In genomic region chr11:116578971-116579687, GRCh38 we compare ENCODE assay signal across 18 cellular contexts.
DNase-seq lines count a peak whose midpoint lies in the region; ATAC-seq lines count a peak whose summit lies in the region.
"Had no signal": no experiment of that assay in that cellular context is flagged by ENCODE, and none has a peak within 500 bp of the region (broad histone marks: within the 10 kb centered on the region; RNA-seq: fewer than 3 reads in every experiment).

No MANE protein-coding gene starts in this region.

- no peak overlapping the region for H3K27ac ChIP-seq in right cardiac atrium (ENCODE audit: low read length)
- H3K27ac ChIP-seq: 22Rv1, colonic mucosa, esophagus muscularis mucosa, SJSA1, skin epidermis, upper lobe of left lung had no signal

- H3K9me3 ChIP-seq in NT2/D1 (ENCODE audit: insufficient read depth, low read length) (no peaks in the 10 kb centered on the region), right cardiac atrium (ENCODE audit: control insufficient read depth, low read length) (no peaks in the 10 kb centered on the region)
- H3K9me3 ChIP-seq: colonic mucosa, esophagus muscularis mucosa, SJSA1, upper lobe of left lung had no signal

- intact Hi-C loops in right cardiac atrium (cut with DNase I): no loop called here

- no peaks in the 10 kb centered on the region for H3K4me1 Mint-ChIP-seq in stimulated activated naive CD8-positive, alpha-beta T cell treated with anti-CD3 and anti-CD28 coated beads, Interleukin-15, amount 100 ng/mL, for 72 hours
- H3K4me1 Mint-ChIP-seq: activated naive CD8-positive, alpha-beta T cell treated with anti-CD3 and anti-CD28 coated beads, Interleukin-2, amount 10 ng/mL, durations not matched to agents 7 days and 5 days had no signal

- peak; percentile 34 for DNase-seq in DMS 273 (lab: John Stamatoyannopoulos, UW; ENCODE audit: unreplicated experiment)
- no peak for DNase-seq in DMS 273 treated with DMSO at 0.1 percent for 48 hours (lab: John Stamatoyannopoulos, UW)
- peak; percentile 68 for DNase-seq in NT2/D1 (ENCODE audit: low read depth, low spot score)
- DNase-seq in right cardiac atrium: peak; percentile 63 to 83 (median 70)
- peak; percentile 33 for DNase-seq in pons (ENCODE audit: low spot score)
- no peak for DNase-seq in stimulated activated naive CD8-positive, alpha-beta T cell treated with anti-CD3 and anti-CD28 coated beads, Interleukin-15, amount 100 ng/mL, for 72 hours
- DNase-seq in activated CD4-positive, alpha-beta T cell treated with anti-CD3 and anti-CD28 coated beads for 4 hours: no peak
- DNase-seq in H4 (ENCODE audit: low spot score): no peak
- DNase-seq: activated naive CD8-positive, alpha-beta T cell treated with anti-CD3 and anti-CD28 coated beads, Interleukin-2, amount 10 ng/mL, durations not matched to agents 7 days and 5 days; activated T-cell treated with anti-CD3 and anti-CD28 coated beads for 4 hours; colonic mucosa; naive thymus-derived CD8-positive, alpha-beta T cell; NCI-H526 treated with DMSO at 0.1 percent for 48 hours had no signal

- WGBS in right cardiac atrium: 10% methylated on average over 10 of the region's 10 CpGs

- H3K4me1 ChIP-seq in NT2/D1 (ENCODE audit: insufficient read depth, insufficient read length): peaks cover 14% of the 10 kb centered on the region
- no peaks in the 10 kb centered on the region for H3K4me1 ChIP-seq in right cardiac atrium (ENCODE audit: control insufficient read depth, insufficient read depth, low read length)
- H3K4me1 ChIP-seq: colonic mucosa, SJSA1 had no signal

- no peak overlapping the region for H3K4me3 Mint-ChIP-seq in stimulated activated naive CD8-positive, alpha-beta T cell treated with anti-CD3 and anti-CD28 coated beads, Interleukin-15, amount 100 ng/mL, for 72 hours
- H3K4me3 Mint-ChIP-seq: activated naive CD8-positive, alpha-beta T cell treated with anti-CD3 and anti-CD28 coated beads, Interleukin-2, amount 10 ng/mL, durations not matched to agents 7 days and 5 days; naive thymus-derived CD8-positive, alpha-beta T cell had no signal

- no peaks in the 10 kb centered on the region for H3K9me3 Mint-ChIP-seq in stimulated activated naive CD8-positive, alpha-beta T cell treated with anti-CD3 and anti-CD28 coated beads, Interleukin-15, amount 100 ng/mL, for 72 hours
- H3K9me3 Mint-ChIP-seq: activated naive CD8-positive, alpha-beta T cell treated with anti-CD3 and anti-CD28 coated beads, Interleukin-2, amount 10 ng/mL, durations not matched to agents 7 days and 5 days; naive thymus-derived CD8-positive, alpha-beta T cell had no signal

- H3K27me3 ChIP-seq in NT2/D1 (ENCODE audit: insufficient read depth, insufficient read length): peaks cover 74% of the 10 kb centered on the region
- H3K27me3 ChIP-seq in right cardiac atrium (ENCODE audit: control insufficient read depth, insufficient read depth): no peaks in the 10 kb centered on the region

- H3K4me3 ChIP-seq in NT2/D1 (ENCODE audit: insufficient read length, low read depth) (no peak overlapping the region), right cardiac atrium (ENCODE audit: low read length) (no peak overlapping the region)
- H3K4me3 ChIP-seq: colonic mucosa, SJSA1, skin epidermis, upper lobe of left lung had no signal

- ATAC-seq in right cardiac atrium: peak; percentile 78 to 89
- ATAC-seq in stimulated activated naive CD8-positive, alpha-beta T cell treated with anti-CD3 and anti-CD28 coated beads, Interleukin-15, amount 100 ng/mL, for 72 hours: no peak
- ATAC-seq: naive thymus-derived CD8-positive, alpha-beta T cell had no signal

- peaks cover 71% of the 10 kb centered on the region for H3K27me3 Mint-ChIP-seq in stimulated activated naive CD8-positive, alpha-beta T cell treated with anti-CD3 and anti-CD28 coated beads, Interleukin-15, amount 100 ng/mL, for 72 hours

- no peak overlapping the region for H3K9ac ChIP-seq in NT2/D1 (ENCODE audit: insufficient read length, low read depth)

- H3K27ac Mint-ChIP-seq in stimulated activated naive CD8-positive, alpha-beta T cell treated with anti-CD3 and anti-CD28 coated beads, Interleukin-15, amount 100 ng/mL, for 72 hours: no peak overlapping the region
- H3K27ac Mint-ChIP-seq: activated naive CD8-positive, alpha-beta T cell treated with anti-CD3 and anti-CD28 coated beads, Interleukin-2, amount 10 ng/mL, durations not matched to agents 7 days and 5 days; naive thymus-derived CD8-positive, alpha-beta T cell had no signal

- H3K36me3 ChIP-seq in NT2/D1 (ENCODE audit: insufficient read depth, insufficient read length, low read length): no peaks in the 10 kb centered on the region
- H3K36me3 ChIP-seq: colonic mucosa, esophagus muscularis mucosa, SJSA1, upper lobe of left lung had no signal

Comparison
In these comparisons a context has a peak if more than half of its experiments do, and no peak if none do; other contexts are left out.
1. DNase-seq: peak in DMS 273 (single experiment), NT2/D1 (single experiment), right cardiac atrium (3 of 3) and pons (single experiment); none in DMS 273 treated with DMSO at 0.1 percent for 48 hours (single experiment), stimulated activated naive CD8-positive, alpha-beta T cell treated with anti-CD3 and anti-CD28 coated beads, Interleukin-15, amount 100 ng/mL, for 72 hours (0 of 2), activated CD4-positive, alpha-beta T cell treated with anti-CD3 and anti-CD28 coated beads for 4 hours (0 of 2) and H4 (single experiment).